1 cellular context compared by ENCODE assay signal in the genomic region with DNA sequence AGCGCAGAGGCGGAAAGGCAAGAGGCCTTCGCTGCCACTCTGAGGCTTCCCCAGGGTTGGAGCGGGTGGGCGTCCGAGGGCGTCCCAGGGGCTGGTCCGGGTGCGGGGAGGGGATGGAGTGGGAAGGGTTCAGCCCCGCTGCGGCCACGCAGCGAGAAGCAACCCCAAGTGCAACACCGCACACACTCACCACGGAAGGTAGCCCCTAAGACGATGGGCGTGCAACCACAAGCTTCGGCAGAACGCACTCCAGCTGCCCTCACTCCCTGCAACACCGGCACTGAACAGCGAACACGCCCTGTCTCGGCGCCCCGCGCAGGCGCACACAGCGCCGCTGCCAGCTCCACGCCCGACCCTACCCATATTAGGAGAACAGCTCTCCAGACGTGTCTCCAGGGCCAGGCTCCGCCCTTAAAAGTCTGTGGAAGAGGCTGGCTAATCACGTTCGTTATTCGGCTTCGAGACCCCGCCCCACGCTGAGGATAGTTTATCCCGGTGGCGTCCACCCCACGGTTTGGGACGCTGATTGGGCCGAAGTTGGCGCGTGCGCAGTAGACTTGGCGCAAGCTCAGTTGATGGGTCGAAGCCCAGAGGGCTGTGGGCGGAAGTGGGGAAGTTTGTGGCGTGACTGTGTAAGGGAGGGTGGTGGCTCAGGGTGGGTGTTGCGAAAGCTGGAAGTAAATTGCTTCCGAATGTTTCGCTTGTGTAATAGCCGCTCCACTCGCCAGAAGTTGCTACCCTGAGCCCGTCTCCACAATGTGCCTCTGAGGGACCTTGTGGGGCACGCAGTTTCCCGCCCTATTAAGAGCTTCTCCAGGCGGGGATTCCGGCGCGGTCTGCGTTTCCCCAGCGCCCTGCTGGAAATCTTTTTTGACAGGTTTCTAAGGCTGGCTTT.
TF ChIP-seq lines count a peak whose summit lies in the region.

A gene (minus strand): TSS at position 300 of the 895 bp plus-strand sequence. CDS start 343 bp downstream, outside the sequence.

TF ChIP-seq in K562, 482 proteins besides CTCF, POLR2A, EP300 and RAD21 (continued from another document and continues in another):
- TF ChIP-seq, protein P1, sequence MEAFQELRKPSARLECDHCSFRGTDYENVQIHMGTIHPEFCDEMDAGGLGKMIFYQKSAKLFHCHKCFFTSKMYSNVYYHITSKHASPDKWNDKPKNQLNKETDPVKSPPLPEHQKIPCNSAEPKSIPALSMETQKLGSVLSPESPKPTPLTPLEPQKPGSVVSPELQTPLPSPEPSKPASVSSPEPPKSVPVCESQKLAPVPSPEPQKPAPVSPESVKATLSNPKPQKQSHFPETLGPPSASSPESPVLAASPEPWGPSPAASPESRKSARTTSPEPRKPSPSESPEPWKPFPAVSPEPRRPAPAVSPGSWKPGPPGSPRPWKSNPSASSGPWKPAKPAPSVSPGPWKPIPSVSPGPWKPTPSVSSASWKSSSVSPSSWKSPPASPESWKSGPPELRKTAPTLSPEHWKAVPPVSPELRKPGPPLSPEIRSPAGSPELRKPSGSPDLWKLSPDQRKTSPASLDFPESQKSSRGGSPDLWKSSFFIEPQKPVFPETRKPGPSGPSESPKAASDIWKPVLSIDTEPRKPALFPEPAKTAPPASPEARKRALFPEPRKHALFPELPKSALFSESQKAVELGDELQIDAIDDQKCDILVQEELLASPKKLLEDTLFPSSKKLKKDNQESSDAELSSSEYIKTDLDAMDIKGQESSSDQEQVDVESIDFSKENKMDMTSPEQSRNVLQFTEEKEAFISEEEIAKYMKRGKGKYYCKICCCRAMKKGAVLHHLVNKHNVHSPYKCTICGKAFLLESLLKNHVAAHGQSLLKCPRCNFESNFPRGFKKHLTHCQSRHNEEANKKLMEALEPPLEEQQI (IDR thresholded peaks at IDR 0.05) = no peak
- TF ChIP-seq, protein P2, sequence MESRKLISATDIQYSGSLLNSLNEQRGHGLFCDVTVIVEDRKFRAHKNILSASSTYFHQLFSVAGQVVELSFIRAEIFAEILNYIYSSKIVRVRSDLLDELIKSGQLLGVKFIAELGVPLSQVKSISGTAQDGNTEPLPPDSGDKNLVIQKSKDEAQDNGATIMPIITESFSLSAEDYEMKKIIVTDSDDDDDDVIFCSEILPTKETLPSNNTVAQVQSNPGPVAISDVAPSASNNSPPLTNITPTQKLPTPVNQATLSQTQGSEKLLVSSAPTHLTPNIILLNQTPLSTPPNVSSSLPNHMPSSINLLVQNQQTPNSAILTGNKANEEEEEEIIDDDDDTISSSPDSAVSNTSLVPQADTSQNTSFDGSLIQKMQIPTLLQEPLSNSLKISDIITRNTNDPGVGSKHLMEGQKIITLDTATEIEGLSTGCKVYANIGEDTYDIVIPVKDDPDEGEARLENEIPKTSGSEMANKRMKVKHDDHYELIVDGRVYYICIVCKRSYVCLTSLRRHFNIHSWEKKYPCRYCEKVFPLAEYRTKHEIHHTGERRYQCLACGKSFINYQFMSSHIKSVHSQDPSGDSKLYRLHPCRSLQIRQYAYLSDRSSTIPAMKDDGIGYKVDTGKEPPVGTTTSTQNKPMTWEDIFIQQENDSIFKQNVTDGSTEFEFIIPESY (CRISPR knock-in tag; IDR thresholded peaks at IDR 0.05) = no peak
- no peak for TF ChIP-seq HDAC6 (IDR thresholded peaks at IDR 0.05; ENCODE audit: low read depth, low read length)
- peak; percentile 62; the same call in 1 of the 2 replicates for TF ChIP-seq JUND (IDR thresholded peaks at IDR 0.05; ENCODE audit: borderline replicate concordance, low read depth, low read length)
- peak; percentile 45; the same call in 1 of the 3 replicates for TF ChIP-seq JUND (tag; IDR thresholded peaks at IDR 0.05; ENCODE audit: borderline replicate concordance, low read depth, low read length)
- TF ChIP-seq CBFB (CRISPR knock-in tag; IDR thresholded peaks at IDR 0.05) = no peak
- TF ChIP-seq TBL1XR1 (IDR thresholded peaks at IDR 0.05; ENCODE audit: low read length in 2 of 2) = no peak
- TF ChIP-seq, protein P3, sequence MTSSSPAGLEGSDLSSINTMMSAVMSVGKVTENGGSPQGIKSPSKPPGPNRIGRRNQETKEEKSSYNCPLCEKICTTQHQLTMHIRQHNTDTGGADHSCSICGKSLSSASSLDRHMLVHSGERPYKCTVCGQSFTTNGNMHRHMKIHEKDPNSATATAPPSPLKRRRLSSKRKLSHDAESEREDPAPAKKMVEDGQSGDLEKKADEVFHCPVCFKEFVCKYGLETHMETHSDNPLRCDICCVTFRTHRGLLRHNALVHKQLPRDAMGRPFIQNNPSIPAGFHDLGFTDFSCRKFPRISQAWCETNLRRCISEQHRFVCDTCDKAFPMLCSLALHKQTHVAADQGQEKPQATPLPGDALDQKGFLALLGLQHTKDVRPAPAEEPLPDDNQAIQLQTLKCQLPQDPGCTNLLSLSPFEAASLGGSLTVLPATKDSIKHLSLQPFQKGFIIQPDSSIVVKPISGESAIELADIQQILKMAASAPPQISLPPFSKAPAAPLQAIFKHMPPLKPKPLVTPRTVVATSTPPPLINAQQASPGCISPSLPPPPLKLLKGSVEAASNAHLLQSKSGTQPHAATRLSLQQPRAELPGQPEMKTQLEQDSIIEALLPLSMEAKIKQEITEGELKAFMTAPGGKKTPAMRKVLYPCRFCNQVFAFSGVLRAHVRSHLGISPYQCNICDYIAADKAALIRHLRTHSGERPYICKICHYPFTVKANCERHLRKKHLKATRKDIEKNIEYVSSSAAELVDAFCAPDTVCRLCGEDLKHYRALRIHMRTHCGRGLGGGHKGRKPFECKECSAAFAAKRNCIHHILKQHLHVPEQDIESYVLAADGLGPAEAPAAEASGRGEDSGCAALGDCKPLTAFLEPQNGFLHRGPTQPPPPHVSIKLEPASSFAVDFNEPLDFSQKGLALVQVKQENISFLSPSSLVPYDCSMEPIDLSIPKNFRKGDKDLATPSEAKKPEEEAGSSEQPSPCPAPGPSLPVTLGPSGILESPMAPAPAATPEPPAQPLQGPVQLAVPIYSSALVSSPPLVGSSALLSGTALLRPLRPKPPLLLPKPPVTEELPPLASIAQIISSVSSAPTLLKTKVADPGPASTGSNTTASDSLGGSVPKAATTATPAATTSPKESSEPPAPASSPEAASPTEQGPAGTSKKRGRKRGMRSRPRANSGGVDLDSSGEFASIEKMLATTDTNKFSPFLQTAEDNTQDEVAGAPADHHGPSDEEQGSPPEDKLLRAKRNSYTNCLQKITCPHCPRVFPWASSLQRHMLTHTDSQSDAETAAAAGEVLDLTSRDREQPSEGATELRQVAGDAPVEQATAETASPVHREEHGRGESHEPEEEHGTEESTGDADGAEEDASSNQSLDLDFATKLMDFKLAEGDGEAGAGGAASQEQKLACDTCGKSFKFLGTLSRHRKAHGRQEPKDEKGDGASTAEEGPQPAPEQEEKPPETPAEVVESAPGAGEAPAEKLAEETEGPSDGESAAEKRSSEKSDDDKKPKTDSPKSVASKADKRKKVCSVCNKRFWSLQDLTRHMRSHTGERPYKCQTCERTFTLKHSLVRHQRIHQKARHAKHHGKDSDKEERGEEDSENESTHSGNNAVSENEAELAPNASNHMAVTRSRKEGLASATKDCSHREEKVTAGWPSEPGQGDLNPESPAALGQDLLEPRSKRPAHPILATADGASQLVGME (CRISPR knock-in tag; IDR thresholded peaks at IDR 0.05) = peak; percentile 86; the same call in 1 of the 2 replicates
- TF ChIP-seq, protein P4, sequence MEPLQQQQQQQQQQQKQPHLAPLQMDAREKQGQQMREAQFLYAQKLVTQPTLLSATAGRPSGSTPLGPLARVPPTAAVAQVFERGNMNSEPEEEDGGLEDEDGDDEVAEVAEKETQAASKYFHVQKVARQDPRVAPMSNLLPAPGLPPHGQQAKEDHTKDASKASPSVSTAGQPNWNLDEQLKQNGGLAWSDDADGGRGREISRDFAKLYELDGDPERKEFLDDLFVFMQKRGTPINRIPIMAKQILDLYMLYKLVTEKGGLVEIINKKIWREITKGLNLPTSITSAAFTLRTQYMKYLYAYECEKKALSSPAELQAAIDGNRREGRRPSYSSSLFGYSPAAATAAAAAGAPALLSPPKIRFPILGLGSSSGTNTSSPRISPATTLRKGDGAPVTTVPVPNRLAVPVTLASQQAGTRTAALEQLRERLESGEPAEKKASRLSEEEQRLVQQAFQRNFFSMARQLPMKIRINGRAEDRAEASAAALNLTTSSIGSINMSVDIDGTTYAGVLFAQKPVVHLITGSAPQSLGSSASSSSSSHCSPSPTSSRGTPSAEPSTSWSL (CRISPR knock-in tag; IDR thresholded peaks at IDR 0.05; ENCODE audit: borderline replicate concordance) = no peak
- TF ChIP-seq MAZ (CRISPR knock-in tag; conservative IDR thresholded peaks at IDR 0.05 in 1 of 2, IDR thresholded peaks at IDR 0.05 in 1 of 2) = peak in 1 of 2 experiments; percentile 56; a peak in 1 of 4 replicates
- TF ChIP-seq SREBF2 (CRISPR knock-in tag; IDR thresholded peaks at IDR 0.05) = no peak
- TF ChIP-seq POLR2AphosphoS5 (IDR thresholded peaks at IDR 0.05; ENCODE audit: control insufficient read depth, insufficient read depth, low read depth, low read length) = peak; percentile 76; the same call in 1 of the 2 replicates
- peak; percentile 99 for TF ChIP-seq SREBF1 (IDR thresholded peaks at IDR 0.05; ENCODE audit: borderline replicate concordance, low read depth, low read length)
- TF ChIP-seq, protein P5, sequence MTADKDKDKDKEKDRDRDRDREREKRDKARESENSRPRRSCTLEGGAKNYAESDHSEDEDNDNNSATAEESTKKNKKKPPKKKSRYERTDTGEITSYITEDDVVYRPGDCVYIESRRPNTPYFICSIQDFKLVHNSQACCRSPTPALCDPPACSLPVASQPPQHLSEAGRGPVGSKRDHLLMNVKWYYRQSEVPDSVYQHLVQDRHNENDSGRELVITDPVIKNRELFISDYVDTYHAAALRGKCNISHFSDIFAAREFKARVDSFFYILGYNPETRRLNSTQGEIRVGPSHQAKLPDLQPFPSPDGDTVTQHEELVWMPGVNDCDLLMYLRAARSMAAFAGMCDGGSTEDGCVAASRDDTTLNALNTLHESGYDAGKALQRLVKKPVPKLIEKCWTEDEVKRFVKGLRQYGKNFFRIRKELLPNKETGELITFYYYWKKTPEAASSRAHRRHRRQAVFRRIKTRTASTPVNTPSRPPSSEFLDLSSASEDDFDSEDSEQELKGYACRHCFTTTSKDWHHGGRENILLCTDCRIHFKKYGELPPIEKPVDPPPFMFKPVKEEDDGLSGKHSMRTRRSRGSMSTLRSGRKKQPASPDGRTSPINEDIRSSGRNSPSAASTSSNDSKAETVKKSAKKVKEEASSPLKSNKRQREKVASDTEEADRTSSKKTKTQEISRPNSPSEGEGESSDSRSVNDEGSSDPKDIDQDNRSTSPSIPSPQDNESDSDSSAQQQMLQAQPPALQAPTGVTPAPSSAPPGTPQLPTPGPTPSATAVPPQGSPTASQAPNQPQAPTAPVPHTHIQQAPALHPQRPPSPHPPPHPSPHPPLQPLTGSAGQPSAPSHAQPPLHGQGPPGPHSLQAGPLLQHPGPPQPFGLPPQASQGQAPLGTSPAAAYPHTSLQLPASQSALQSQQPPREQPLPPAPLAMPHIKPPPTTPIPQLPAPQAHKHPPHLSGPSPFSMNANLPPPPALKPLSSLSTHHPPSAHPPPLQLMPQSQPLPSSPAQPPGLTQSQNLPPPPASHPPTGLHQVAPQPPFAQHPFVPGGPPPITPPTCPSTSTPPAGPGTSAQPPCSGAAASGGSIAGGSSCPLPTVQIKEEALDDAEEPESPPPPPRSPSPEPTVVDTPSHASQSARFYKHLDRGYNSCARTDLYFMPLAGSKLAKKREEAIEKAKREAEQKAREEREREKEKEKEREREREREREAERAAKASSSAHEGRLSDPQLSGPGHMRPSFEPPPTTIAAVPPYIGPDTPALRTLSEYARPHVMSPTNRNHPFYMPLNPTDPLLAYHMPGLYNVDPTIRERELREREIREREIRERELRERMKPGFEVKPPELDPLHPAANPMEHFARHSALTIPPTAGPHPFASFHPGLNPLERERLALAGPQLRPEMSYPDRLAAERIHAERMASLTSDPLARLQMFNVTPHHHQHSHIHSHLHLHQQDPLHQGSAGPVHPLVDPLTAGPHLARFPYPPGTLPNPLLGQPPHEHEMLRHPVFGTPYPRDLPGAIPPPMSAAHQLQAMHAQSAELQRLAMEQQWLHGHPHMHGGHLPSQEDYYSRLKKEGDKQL (CRISPR knock-in tag; IDR thresholded peaks at IDR 0.05; ENCODE audit: borderline replicate concordance) = no peak
- TF ChIP-seq, protein P6, sequence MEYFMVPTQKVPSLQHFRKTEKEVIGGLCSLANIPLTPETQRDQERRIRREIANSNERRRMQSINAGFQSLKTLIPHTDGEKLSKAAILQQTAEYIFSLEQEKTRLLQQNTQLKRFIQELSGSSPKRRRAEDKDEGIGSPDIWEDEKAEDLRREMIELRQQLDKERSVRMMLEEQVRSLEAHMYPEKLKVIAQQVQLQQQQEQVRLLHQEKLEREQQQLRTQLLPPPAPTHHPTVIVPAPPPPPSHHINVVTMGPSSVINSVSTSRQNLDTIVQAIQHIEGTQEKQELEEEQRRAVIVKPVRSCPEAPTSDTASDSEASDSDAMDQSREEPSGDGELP (CRISPR knock-in tag; IDR thresholded peaks at IDR 0.05; ENCODE audit: borderline replicate concordance) = peak; percentile 92
- TF ChIP-seq LEF1 (IDR thresholded peaks at IDR 0.05) = no peak
- TF ChIP-seq ZNF785 (CRISPR knock-in tag; IDR thresholded peaks at IDR 0.05) = no peak
- TF ChIP-seq ERF (CRISPR knock-in tag; IDR thresholded peaks at IDR 0.05) = peak; percentile 53; the same call in 1 of the 2 replicates
- TF ChIP-seq, protein P7, sequence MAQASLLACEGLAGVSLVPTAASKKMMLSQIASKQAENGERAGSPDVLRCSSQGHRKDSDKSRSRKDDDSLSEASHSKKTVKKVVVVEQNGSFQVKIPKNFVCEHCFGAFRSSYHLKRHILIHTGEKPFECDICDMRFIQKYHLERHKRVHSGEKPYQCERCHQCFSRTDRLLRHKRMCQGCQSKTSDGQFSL (CRISPR knock-in tag; IDR thresholded peaks at IDR 0.05) = no peak
- TF ChIP-seq, protein P7 (tag; IDR thresholded peaks at IDR 0.05) = no peak
- no peak for TF ChIP-seq TEAD2 (tag; IDR thresholded peaks at IDR 0.05)
- peak; percentile 49; the same call in 1 of the 2 replicates for TF ChIP-seq SMARCA4 (IDR thresholded peaks at IDR 0.05)
- no peak for TF ChIP-seq NFIX (CRISPR knock-in tag; IDR thresholded peaks at IDR 0.05; ENCODE audit: low read depth)
- peak; percentile 49 for TF ChIP-seq ASH1L (IDR thresholded peaks at IDR 0.05; ENCODE audit: borderline replicate concordance, low read depth, partially characterized antibody)
- 0 out of 2 replicates have a peak, but pooled peaks have one; percentile 24 for TF ChIP-seq GATAD2A (IDR thresholded peaks at IDR 0.05)
- no peak for TF ChIP-seq GATAD2B (IDR thresholded peaks at IDR 0.05; ENCODE audit: borderline replicate concordance)
- peak; percentile 73 for TF ChIP-seq TBP (optimal IDR thresholded peaks at IDR 0.05; ENCODE audit: low read depth, low read length)
- TF ChIP-seq MIER1 (IDR thresholded peaks at IDR 0.05; ENCODE audit: low read depth) = no peak
- no peak; the same call in 1 of the 2 replicates for TF ChIP-seq ZNF263 (CRISPR knock-in tag; IDR thresholded peaks at IDR 0.05; ENCODE audit: borderline replicate concordance)
- TF ChIP-seq DPF2 (IDR thresholded peaks at IDR 0.05) = peak; percentile 29; the same call in 1 of the 2 replicates
- no peak for TF ChIP-seq ZNF445 (CRISPR knock-in tag; IDR thresholded peaks at IDR 0.05; ENCODE audit: low read depth)
- TF ChIP-seq KHSRP (IDR thresholded peaks at IDR 0.05) = no peak
- no peak for TF ChIP-seq KLF10 (CRISPR knock-in tag; IDR thresholded peaks at IDR 0.05)
- no peak for TF ChIP-seq NFYB (IDR thresholded peaks at IDR 0.05; ENCODE audit: extremely low read depth, insufficient read length)
- TF ChIP-seq RUNX1 (IDR thresholded peaks at IDR 0.05; ENCODE audit: low read depth) = peak; percentile 25; the same call in 1 of the 2 replicates
